ENCODE assay signal across 2 cellular contexts in genomic region chr1:24051206-24051945, GRCh38.
TF ChIP-seq lines count a peak whose summit lies in the region.

No MANE protein-coding gene starts in this region.

TF ChIP-seq in HEK293, 187 proteins besides CTCF, POLR2A, EP300 and RAD21 (continued from another document):
- TF ChIP-seq MZF1 (tag by site-specific recombination; IDR thresholded peaks at IDR 0.05; ENCODE audit: borderline replicate concordance) (no peak), PRDM6 (tag by site-specific recombination; IDR thresholded peaks at IDR 0.05) (peak; percentile 83), FEZF1 (tag by site-specific recombination; IDR thresholded peaks at IDR 0.05) (no peak), ZBTB7A (tag by site-specific recombination; IDR thresholded peaks at IDR 0.05; ENCODE audit: low read depth) (no peak), SP7 (tag by site-specific recombination; IDR thresholded peaks at IDR 0.05) (peak; percentile 93), HIC1 (tag by site-specific recombination; IDR thresholded peaks at IDR 0.05) (no peak), KLF17 (tag by site-specific recombination; IDR thresholded peaks at IDR 0.05) (no peak), ZNF521 (tag by site-specific recombination; IDR thresholded peaks at IDR 0.05) (no peak), KLF8 (tag by site-specific recombination; IDR thresholded peaks at IDR 0.05) (no peak), ZNF585B (tag by site-specific recombination; IDR thresholded peaks at IDR 0.05) (no peak), KLF16 (tag by site-specific recombination; IDR thresholded peaks at IDR 0.05) (no peak), ZNF362 (tag by site-specific recombination; IDR thresholded peaks at IDR 0.05) (no peak), ZNF132 (tag by site-specific recombination; IDR thresholded peaks at IDR 0.05; ENCODE audit: borderline replicate concordance) (no peak), ZNF18 (tag by site-specific recombination; IDR thresholded peaks at IDR 0.05) (no peak), ZNF629 (tag by site-specific recombination; IDR thresholded peaks at IDR 0.05) (no peak)

TF ChIP-seq in SK-N-SH treated with all-trans-retinoic acid at 6 μM for 48 hours, 23 proteins besides CTCF, POLR2A, EP300 and RAD21 (continued from another document):
- TF ChIP-seq TSHZ2 (CRISPR knock-in tag; IDR thresholded peaks at IDR 0.05) (no peak), ZNF70 (CRISPR knock-in tag; IDR thresholded peaks at IDR 0.05) (no peak), POU6F1 (CRISPR knock-in tag; IDR thresholded peaks at IDR 0.05; ENCODE audit: borderline replicate concordance, low read depth) (no peak), ZNF565 (CRISPR knock-in tag; conservative IDR thresholded peaks at IDR 0.05; ENCODE audit: low read depth) (no peak), RARB (CRISPR knock-in tag; IDR thresholded peaks at IDR 0.05) (no peak), ESRRG (CRISPR knock-in tag; IDR thresholded peaks at IDR 0.05) (no peak)
